In genomic region chr16:11379420-11379819, GRCh38 we compare ENCODE assay signal across 1 cellular context.
TF ChIP-seq lines count a peak whose summit lies in the region.

No MANE protein-coding gene starts in this region.

TF ChIP-seq in GM12878, 131 proteins besides CTCF, POLR2A, EP300 and RAD21 (continued from another document):
- TF ChIP-seq, protein P1, sequence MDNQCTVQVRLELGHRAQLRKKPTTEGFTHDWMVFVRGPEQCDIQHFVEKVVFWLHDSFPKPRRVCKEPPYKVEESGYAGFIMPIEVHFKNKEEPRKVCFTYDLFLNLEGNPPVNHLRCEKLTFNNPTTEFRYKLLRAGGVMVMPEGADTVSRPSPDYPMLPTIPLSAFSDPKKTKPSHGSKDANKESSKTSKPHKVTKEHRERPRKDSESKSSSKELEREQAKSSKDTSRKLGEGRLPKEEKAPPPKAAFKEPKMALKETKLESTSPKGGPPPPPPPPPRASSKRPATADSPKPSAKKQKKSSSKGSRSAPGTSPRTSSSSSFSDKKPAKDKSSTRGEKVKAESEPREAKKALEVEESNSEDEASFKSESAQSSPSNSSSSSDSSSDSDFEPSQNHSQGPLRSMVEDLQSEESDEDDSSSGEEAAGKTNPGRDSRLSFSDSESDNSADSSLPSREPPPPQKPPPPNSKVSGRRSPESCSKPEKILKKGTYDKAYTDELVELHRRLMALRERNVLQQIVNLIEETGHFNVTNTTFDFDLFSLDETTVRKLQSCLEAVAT (IDR thresholded peaks at IDR 0.05), result no peak
- TF ChIP-seq TCF7 (IDR thresholded peaks at IDR 0.05; ENCODE audit: borderline replicate concordance) (peak; percentile 28; the same call in 1 of the 2 replicates), IKZF2 (IDR thresholded peaks at IDR 0.05) (peak; percentile 84 to 87), DPF2 (IDR thresholded peaks at IDR 0.05) (peak; percentile 42; the same call in 1 of the 2 replicates), NFIC (IDR thresholded peaks at IDR 0.05; ENCODE audit: low read depth, low read length) (peak; percentile 78), NBN (IDR thresholded peaks at IDR 0.05) (peak; percentile 67; the same call in 1 of the 2 replicates), CHD2 (IDR thresholded peaks at IDR 0.05; ENCODE audit: borderline replicate concordance, low read depth, low read length) (peak; percentile 68; the same call in 1 of the 2 replicates), FOXM1 (IDR thresholded peaks at IDR 0.05; ENCODE audit: low read depth, low read length) (peak; percentile 68; the same call in 1 of the 2 replicates), RBBP5 (conservative IDR thresholded peaks at IDR 0.05) (no peak), GATAD2B (conservative IDR thresholded peaks at IDR 0.05; ENCODE audit: low read depth) (peak; percentile 29; the same call in 1 of the 2 replicates), ATF7 (IDR thresholded peaks at IDR 0.05; ENCODE audit: low read depth) (peak; percentile 86), NR2F1 (conservative IDR thresholded peaks at IDR 0.05) (peak; percentile 80; the same call in 1 of the 2 replicates), BCL11A (IDR thresholded peaks at IDR 0.05; ENCODE audit: low read depth, low read length) (peak; percentile 64), RUNX3 (IDR thresholded peaks at IDR 0.05; ENCODE audit: low read length) (peak; percentile 93), MYB (IDR thresholded peaks at IDR 0.05; ENCODE audit: borderline replicate concordance, low read depth, low read length) (peak; percentile 32; the same call in 1 of the 2 replicates), TCF12 (IDR thresholded peaks at IDR 0.05; ENCODE audit: low read depth, low read length) (no peak), BCL3 (IDR thresholded peaks at IDR 0.05; ENCODE audit: borderline replicate concordance, insufficient read depth, low read depth, low read length, poor library complexity, severe bottlenecking) (peak; percentile 30), NFXL1 (IDR thresholded peaks at IDR 0.05; ENCODE audit: borderline replicate concordance) (no peak), POLR2AphosphoS5 (IDR thresholded peaks at IDR 0.05; ENCODE audit: low read length) (peak; percentile 52; the same call in 1 of the 2 replicates), POU2F2 (IDR thresholded peaks at IDR 0.05; ENCODE audit: borderline replicate concordance, low read depth, low read length) (peak; percentile 58; the same call in 1 of the 3 replicates), MTA2 (IDR thresholded peaks at IDR 0.05; ENCODE audit: low read depth) (peak; percentile 85; the same call in 1 of the 2 replicates), PAX5 (IDR thresholded peaks at IDR 0.05; ENCODE audit: borderline replicate concordance, low read depth, low read length) (peak; percentile 48; the same call in 1 of the 2 replicates), LARP7 (IDR thresholded peaks at IDR 0.05) (no peak), BMI1 (IDR thresholded peaks at IDR 0.05; ENCODE audit: borderline replicate concordance) (no peak), RAD51 (IDR thresholded peaks at IDR 0.05) (peak; percentile 82; the same call in 1 of the 2 replicates), SPI1 (IDR thresholded peaks at IDR 0.05; ENCODE audit: borderline replicate concordance, insufficient read depth, low read depth, low read length) (0 out of 2 replicates have a peak, but pooled peaks have one; percentile 38), NR2C2 (IDR thresholded peaks at IDR 0.05; ENCODE audit: borderline replicate concordance, control insufficient read depth, insufficient read length, low read depth) (no peak), ETV6 (conservative IDR thresholded peaks at IDR 0.05 in 1 of 2, IDR thresholded peaks at IDR 0.05 in 1 of 2; ENCODE audit: borderline replicate concordance in 1 of 2, low read depth in 1 of 2) (peak in 1 of 2 experiments; percentile 66; a peak in 1 of 4 replicates)
- TF ChIP-seq, protein P2, sequence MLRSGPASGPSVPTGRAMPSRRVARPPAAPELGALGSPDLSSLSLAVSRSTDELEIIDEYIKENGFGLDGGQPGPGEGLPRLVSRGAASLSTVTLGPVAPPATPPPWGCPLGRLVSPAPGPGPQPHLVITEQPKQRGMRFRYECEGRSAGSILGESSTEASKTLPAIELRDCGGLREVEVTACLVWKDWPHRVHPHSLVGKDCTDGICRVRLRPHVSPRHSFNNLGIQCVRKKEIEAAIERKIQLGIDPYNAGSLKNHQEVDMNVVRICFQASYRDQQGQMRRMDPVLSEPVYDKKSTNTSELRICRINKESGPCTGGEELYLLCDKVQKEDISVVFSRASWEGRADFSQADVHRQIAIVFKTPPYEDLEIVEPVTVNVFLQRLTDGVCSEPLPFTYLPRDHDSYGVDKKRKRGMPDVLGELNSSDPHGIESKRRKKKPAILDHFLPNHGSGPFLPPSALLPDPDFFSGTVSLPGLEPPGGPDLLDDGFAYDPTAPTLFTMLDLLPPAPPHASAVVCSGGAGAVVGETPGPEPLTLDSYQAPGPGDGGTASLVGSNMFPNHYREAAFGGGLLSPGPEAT (IDR thresholded peaks at IDR 0.05; ENCODE audit: low read depth), result peak; percentile 97
- TF ChIP-seq, protein P3, sequence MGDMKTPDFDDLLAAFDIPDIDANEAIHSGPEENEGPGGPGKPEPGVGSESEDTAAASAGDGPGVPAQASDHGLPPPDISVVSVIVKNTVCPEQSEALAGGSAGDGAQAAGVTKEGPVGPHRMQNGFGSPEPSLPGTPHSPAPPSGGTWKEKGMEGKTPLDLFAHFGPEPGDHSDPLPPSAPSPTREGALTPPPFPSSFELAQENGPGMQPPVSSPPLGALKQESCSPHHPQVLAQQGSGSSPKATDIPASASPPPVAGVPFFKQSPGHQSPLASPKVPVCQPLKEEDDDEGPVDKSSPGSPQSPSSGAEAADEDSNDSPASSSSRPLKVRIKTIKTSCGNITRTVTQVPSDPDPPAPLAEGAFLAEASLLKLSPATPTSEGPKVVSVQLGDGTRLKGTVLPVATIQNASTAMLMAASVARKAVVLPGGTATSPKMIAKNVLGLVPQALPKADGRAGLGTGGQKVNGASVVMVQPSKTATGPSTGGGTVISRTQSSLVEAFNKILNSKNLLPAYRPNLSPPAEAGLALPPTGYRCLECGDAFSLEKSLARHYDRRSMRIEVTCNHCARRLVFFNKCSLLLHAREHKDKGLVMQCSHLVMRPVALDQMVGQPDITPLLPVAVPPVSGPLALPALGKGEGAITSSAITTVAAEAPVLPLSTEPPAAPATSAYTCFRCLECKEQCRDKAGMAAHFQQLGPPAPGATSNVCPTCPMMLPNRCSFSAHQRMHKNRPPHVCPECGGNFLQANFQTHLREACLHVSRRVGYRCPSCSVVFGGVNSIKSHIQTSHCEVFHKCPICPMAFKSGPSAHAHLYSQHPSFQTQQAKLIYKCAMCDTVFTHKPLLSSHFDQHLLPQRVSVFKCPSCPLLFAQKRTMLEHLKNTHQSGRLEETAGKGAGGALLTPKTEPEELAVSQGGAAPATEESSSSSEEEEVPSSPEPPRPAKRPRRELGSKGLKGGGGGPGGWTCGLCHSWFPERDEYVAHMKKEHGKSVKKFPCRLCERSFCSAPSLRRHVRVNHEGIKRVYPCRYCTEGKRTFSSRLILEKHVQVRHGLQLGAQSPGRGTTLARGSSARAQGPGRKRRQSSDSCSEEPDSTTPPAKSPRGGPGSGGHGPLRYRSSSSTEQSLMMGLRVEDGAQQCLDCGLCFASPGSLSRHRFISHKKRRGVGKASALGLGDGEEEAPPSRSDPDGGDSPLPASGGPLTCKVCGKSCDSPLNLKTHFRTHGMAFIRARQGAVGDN (IDR thresholded peaks at IDR 0.05), result peak; percentile 82
- TF ChIP-seq, protein P4, sequence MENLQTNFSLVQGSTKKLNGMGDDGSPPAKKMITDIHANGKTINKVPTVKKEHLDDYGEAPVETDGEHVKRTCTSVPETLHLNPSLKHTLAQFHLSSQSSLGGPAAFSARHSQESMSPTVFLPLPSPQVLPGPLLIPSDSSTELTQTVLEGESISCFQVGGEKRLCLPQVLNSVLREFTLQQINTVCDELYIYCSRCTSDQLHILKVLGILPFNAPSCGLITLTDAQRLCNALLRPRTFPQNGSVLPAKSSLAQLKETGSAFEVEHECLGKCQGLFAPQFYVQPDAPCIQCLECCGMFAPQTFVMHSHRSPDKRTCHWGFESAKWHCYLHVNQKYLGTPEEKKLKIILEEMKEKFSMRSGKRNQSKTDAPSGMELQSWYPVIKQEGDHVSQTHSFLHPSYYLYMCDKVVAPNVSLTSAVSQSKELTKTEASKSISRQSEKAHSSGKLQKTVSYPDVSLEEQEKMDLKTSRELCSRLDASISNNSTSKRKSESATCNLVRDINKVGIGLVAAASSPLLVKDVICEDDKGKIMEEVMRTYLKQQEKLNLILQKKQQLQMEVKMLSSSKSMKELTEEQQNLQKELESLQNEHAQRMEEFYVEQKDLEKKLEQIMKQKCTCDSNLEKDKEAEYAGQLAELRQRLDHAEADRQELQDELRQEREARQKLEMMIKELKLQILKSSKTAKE (IDR thresholded peaks at IDR 0.05; ENCODE audit: low read depth, poor library complexity, severe bottlenecking), result peak; percentile 79
